12 cellular contexts compared by ENCODE assay signal in the genomic region with DNA sequence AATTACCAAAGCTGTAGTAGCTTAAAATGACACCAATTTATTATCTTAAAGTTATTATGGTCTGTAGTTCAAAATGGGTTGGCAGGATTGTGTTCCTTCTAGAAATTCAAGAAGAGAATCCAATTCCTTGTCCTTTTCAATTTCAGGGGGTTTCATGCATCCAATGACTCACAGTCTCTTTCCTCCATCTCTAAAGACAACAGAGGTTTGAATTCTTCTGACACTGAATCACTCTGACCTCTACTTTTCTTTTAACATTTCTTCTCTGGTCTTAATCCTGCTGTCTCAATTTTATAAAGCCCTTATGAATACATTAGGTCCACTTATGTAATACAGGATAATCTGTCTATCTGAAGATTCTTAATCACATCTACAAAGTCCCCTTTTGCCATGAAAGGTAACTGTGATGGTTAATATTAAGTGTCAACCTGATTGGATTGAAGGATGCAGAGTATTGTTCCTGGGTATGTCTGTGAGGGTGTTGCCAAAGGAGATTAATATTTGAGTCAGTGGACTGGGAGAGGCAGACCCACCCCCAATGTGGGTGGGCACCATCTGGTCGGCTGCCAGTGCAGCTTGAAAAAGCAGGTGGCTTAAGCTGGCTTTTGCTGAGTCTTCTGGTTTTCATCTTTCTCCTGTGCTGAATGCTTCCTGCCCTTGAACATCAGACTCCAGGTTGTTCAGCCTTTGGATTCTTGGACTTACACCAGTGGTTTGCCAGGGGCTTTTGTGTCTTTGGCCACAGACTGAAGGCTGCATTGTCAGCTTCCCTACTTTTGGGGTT.
DNase-seq lines count a peak whose midpoint lies in the region; ATAC-seq and TF ChIP-seq lines count a peak whose summit lies in the region.
"Had no signal": no experiment of that assay in that cellular context is flagged by ENCODE, and none has a peak within 500 bp of the region (broad histone marks: within the 10 kb centered on the region; RNA-seq: fewer than 3 reads in every experiment).

No MANE protein-coding gene starts in this region.

- H3K4me1 ChIP-seq in SJCRH30 (peaks cover 29% of the 10 kb centered on the region), skeletal muscle satellite cell (ENCODE audit: control insufficient read depth, insufficient read depth, low read length) (peaks cover 38% of the 10 kb centered on the region)

- no peak for TF ChIP-seq CTCF in fibroblast of pulmonary artery (IDR thresholded peaks at IDR 0.05; ENCODE audit: low read length, missing control alignments)

- H3K27ac ChIP-seq in SJCRH30: peak overlapping the region; percentile 44
- H3K27ac ChIP-seq: C4-2B, RWPE1 had no signal

- H3K4me3 ChIP-seq in SJCRH30 (no peak overlapping the region), fibroblast of pulmonary artery (replicated peaks; ENCODE audit: low read depth, low read length) (no peak overlapping the region), skeletal muscle satellite cell (ENCODE audit: low read length) (peak overlapping the region; percentile 18)

- no peaks in the 10 kb centered on the region for H3K27me3 ChIP-seq in SJCRH30
- H3K27me3 ChIP-seq in skeletal muscle satellite cell (ENCODE audit: control insufficient read depth, insufficient read depth, low read length): no peaks in the 10 kb centered on the region

- no peak for ATAC-seq in GM21367 (IDR thresholded peaks at IDR 0.05; ENCODE audit: unreplicated experiment)
- ATAC-seq: right cardiac atrium had no signal

- peak overlapping the region; percentile 18 for H3K4me2 ChIP-seq in skeletal muscle satellite cell (ENCODE audit: low read length)

- no peak overlapping the region for H3K9ac ChIP-seq in skeletal muscle satellite cell (ENCODE audit: low read depth, low read length)

- H3K36me3 ChIP-seq in SJCRH30: no peaks in the 10 kb centered on the region
- H3K36me3 ChIP-seq in skeletal muscle satellite cell (ENCODE audit: insufficient read depth, low read length): no peaks in the 10 kb centered on the region

- no peaks in the 10 kb centered on the region for H3K9me3 ChIP-seq in SJCRH30 (replicated peaks)
- no peaks in the 10 kb centered on the region for H3K9me3 ChIP-seq in skeletal muscle satellite cell (replicated peaks; ENCODE audit: low read length)

- DNase-seq in HCEC 1CT (peak; percentile 49), SJCRH30 (peak; percentile 41 to 48), fibroblast of pulmonary artery (ENCODE audit: low read depth) (peak; percentile 18), NCI-H146 (lab: John Stamatoyannopoulos, UW) (no peak), GF-D8 (lab: John Stamatoyannopoulos, UW) (no peak)
- DNase-seq: NCI-H1105, NCI-H510A, right cardiac atrium had no signal

Comparison
In these comparisons a context has a peak if more than half of its experiments do, and no peak if none do; other contexts are left out.
1. DNase-seq: peak in HCEC 1CT (single experiment), SJCRH30 (2 of 2) and fibroblast of pulmonary artery (single experiment); none in NCI-H146 (single experiment) and GF-D8 (single experiment).